33 cellular contexts compared by ENCODE assay signal in the genomic region with DNA sequence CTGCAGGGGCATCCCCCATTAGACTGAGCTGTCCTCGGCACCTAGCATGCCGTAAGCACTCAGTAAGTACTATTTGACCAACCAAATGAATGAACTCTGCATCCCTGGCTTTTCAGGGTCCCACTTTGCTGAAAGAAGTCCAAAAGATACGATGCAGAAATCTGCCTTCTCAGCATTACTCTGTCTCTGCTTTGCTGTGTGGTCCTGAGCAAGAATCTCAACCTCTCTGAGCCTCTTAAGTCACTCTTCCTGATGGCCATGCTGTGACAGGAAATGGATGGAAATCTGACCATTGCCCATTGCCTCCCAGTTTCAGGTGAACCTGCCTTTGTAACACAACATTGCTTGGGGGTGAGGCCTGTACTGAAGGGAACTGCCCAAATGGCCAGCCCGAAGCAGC.
"Had no signal": no experiment of that assay in that cellular context is flagged by ENCODE, and none has a peak within 500 bp of the region (broad histone marks: within the 10 kb centered on the region; RNA-seq: fewer than 3 reads in every experiment).

No MANE protein-coding gene starts in this region.

- H3K9me3 ChIP-seq: adrenal gland, body of pancreas, breast epithelium had no signal

- H3K4me3 ChIP-seq: adrenal gland, body of pancreas, breast epithelium had no signal

- H3K27ac ChIP-seq: adrenal gland, body of pancreas, brain microvascular endothelial cell, breast epithelium, VCaP had no signal

- FAIRE-seq: astrocyte, TTC549 had no signal

- ATAC-seq: activated CD8-positive, alpha-beta T cell treated with anti-CD3 and anti-CD28 coated beads for 36 hours; activated naive CD4-positive, alpha-beta T cell treated with anti-CD3 and anti-CD28 coated beads, Interleukin-2, amount 50 U/mL, for 72 hours; activated T-cell treated with anti-CD3 and anti-CD28 coated beads, Interleukin-2, amount 50 U/mL, for 4 hours; activated T-cell treated with anti-CD3 and anti-CD28 coated beads, Interleukin-2, amount 50 U/mL, for 72 hours; activated T-helper 17 cell treated with anti-CD3 and anti-CD28 coated beads, Interleukin-2, amount 50 U/mL, for 72 hours; body of pancreas had no signal

- DNase-seq: activated B cell treated with CpG ODN at 0.5 μM for 24 hours; activated CD4-positive, alpha-beta memory T cell treated with anti-CD3 and anti-CD28 coated beads for 36 hours; activated CD4-positive, alpha-beta T cell treated with anti-CD3 and anti-CD28 coated beads for 4 hours; activated CD4-positive, alpha-beta T cell treated with anti-CD3 and anti-CD28 coated beads, Interleukin-2, amount 10 ng/mL, durations not matched to agents 24 days and 14 days; activated CD4-positive, alpha-beta T cell treated with anti-CD3 and anti-CD28 coated beads, Interleukin-2, amount 50 U/mL, for 1 hour; activated CD4-positive, alpha-beta T cell treated with anti-CD3 and anti-CD28 coated beads, Interleukin-2, amount 50 U/mL, for 4 hours; activated CD4-positive, CD25-positive, alpha-beta regulatory T cell treated with anti-CD3 and anti-CD28 coated beads, Interleukin-2, amount 50 U/mL, for 72 hours; activated CD8-positive, alpha-beta memory T cell treated with anti-CD3 and anti-CD28 coated beads, Interleukin-2, amount 50 U/mL, for 4 hours; activated CD8-positive, alpha-beta T cell treated with anti-CD3 and anti-CD28 coated beads for 36 hours; activated effector memory CD4-positive, alpha-beta T cell treated with anti-CD3 and anti-CD28 coated beads, Interleukin-2, amount 50 U/mL, for 16 hours; activated gamma-delta T cell treated with Interleukin-2 at 50 U/mL for 16 hours; activated naive CD4-positive, alpha-beta T cell; activated naive CD4-positive, alpha-beta T cell treated with anti-CD3 and anti-CD28 coated beads for 36 hours; activated naive CD4-positive, alpha-beta T cell treated with anti-CD3 and anti-CD28 coated beads, Interleukin-2, amount 50 U/mL, for 16 hours; activated naive CD8-positive, alpha-beta T cell treated with anti-CD3 and anti-CD28 coated beads for 36 hours; activated T-cell treated with anti-CD3 and anti-CD28 coated beads for 4 hours; activated T-cell treated with anti-CD3 and anti-CD28 coated beads, Interleukin-2, amount 50 U/mL, for 1 hour; activated T-cell treated with anti-CD3 and anti-CD28 coated beads, Interleukin-2, amount 50 U/mL, for 4 hours; activated T-cell treated with anti-CD3 and anti-CD28 coated beads, Interleukin-2, amount 50 U/mL, for 72 hours; adrenal gland; amniotic stem cell; aorta; body of pancreas; brain microvascular endothelial cell; central memory CD4-positive, alpha-beta T cell; T-helper 2 cell; T-helper 9 cell had no signal

- H3K4me1 ChIP-seq: adrenal gland, body of pancreas, breast epithelium had no signal

- H3K36me3 ChIP-seq: adrenal gland, brain microvascular endothelial cell, breast epithelium had no signal

- H3K27me3 ChIP-seq: adrenal gland, body of pancreas, brain microvascular endothelial cell, breast epithelium had no signal
